ENCODE assay signal across 10 cellular contexts in genomic region chr15:36601497-36601932, GRCh38. TPM values are rescaled to one million over a fixed set of nuclear protein-coding genes. Genes with fewer than 3 reads are reported as not detected.
DNase-seq lines count a peak whose midpoint lies in the region; ATAC-seq and TF ChIP-seq lines count a peak whose summit lies in the region.
"Had no signal": no experiment of that assay in that cellular context is flagged by ENCODE, and none has a peak within 500 bp of the region (broad histone marks: within the 10 kb centered on the region; RNA-seq: fewer than 3 reads in every experiment).

No MANE protein-coding gene starts in this region.

- H2AFZ ChIP-seq in ACC112 (ENCODE audit: low read length, unreplicated experiment) = no peak overlapping the region

- H3K27me3 ChIP-seq in ACC112 (ENCODE audit: insufficient read depth, low read length) = no peaks in the 10 kb centered on the region
- no peaks in the 10 kb centered on the region for H3K27me3 ChIP-seq in ascending aorta
- H3K27me3 ChIP-seq in naive thymus-derived CD4-positive, alpha-beta T cell (ENCODE audit: control insufficient read depth in 2 of 2, insufficient read depth in 2 of 2, low read length in 2 of 2) = no peaks in the 10 kb centered on the region
- H3K27me3 ChIP-seq: left lung had no signal

- no peak for ATAC-seq in naive thymus-derived CD4-positive, alpha-beta T cell
- ATAC-seq: left lung had no signal

- H3K27ac Mint-ChIP-seq in HFFc6 = peak overlapping the region; percentile 90
- no peak overlapping the region for H3K27ac Mint-ChIP-seq in naive thymus-derived CD4-positive, alpha-beta T cell
- H3K27ac Mint-ChIP-seq: T-helper 1 cell treated with Interleukin-12 subunit alpha and Interleukin-12 subunit beta and Interleukin-4 antibody, amounts not matched to agents 30 μg/mL and 1 μg/mL, for 36 hours had no signal

- TF ChIP-seq CTCF in HFFc6 (IDR thresholded peaks at IDR 0.05) (no peak), ascending aorta (IDR thresholded peaks at IDR 0.05) (no peak)

- peak overlapping the region; percentile 17; the same call in 1 of the 2 replicates for H3K4me3 Mint-ChIP-seq in HFFc6
- H3K4me3 Mint-ChIP-seq in naive thymus-derived CD4-positive, alpha-beta T cell = no peak overlapping the region
- H3K4me3 Mint-ChIP-seq: T-helper 1 cell treated with Interleukin-12 subunit alpha and Interleukin-12 subunit beta and Interleukin-4 antibody, amounts not matched to agents 30 μg/mL and 1 μg/mL, for 36 hours had no signal

- H3K36me3 Mint-ChIP-seq in HFFc6 (ENCODE audit: low read depth) = peaks cover 7% of the 10 kb centered on the region
- H3K36me3 Mint-ChIP-seq in naive thymus-derived CD4-positive, alpha-beta T cell = peaks cover 0 to 18% (median 0%) of the 10 kb centered on the region in 5 donors

- H3K4me3 ChIP-seq in ACC112 (ENCODE audit: low read depth, low read length) = no peak overlapping the region
- H3K4me3 ChIP-seq in ascending aorta = peak overlapping the region in 1 of 2 donors; percentile 54
- no peak overlapping the region for H3K4me3 ChIP-seq in naive thymus-derived CD4-positive, alpha-beta T cell (ENCODE audit: low read length)
- H3K4me3 ChIP-seq: left lung had no signal

- H3K4me1 ChIP-seq in ACC112 (ENCODE audit: control insufficient read depth, insufficient read depth, low read length, unreplicated experiment) (peaks cover 13% of the 10 kb centered on the region), ascending aorta (peaks cover 2 to 15% of the 10 kb centered on the region in 2 donors)
- H3K4me1 ChIP-seq in naive thymus-derived CD4-positive, alpha-beta T cell (ENCODE audit: control insufficient read depth in 2 of 2, insufficient read depth in 2 of 2, low read length in 2 of 2) = no peaks in the 10 kb centered on the region
- H3K4me1 ChIP-seq: left lung had no signal

- peaks cover 67% of the 10 kb centered on the region for H3K4me1 Mint-ChIP-seq in HFFc6 (ENCODE audit: low read depth)
- H3K4me1 Mint-ChIP-seq in naive thymus-derived CD4-positive, alpha-beta T cell = peaks cover 0 to 18% (median 10%) of the 10 kb centered on the region in 7 donors

- no peaks in the 10 kb centered on the region for H3K9me3 ChIP-seq in ascending aorta
- no peaks in the 10 kb centered on the region for H3K9me3 ChIP-seq in naive thymus-derived CD4-positive, alpha-beta T cell (ENCODE audit: control insufficient read depth in 2 of 3, low read length in 3 of 3)
- H3K9me3 ChIP-seq: left lung had no signal

- H3K9me3 Mint-ChIP-seq in HFFc6 = no peaks in the 10 kb centered on the region
- no peaks in the 10 kb centered on the region for H3K9me3 Mint-ChIP-seq in naive thymus-derived CD4-positive, alpha-beta T cell
- H3K9me3 Mint-ChIP-seq: T-helper 1 cell treated with Interleukin-12 subunit alpha and Interleukin-12 subunit beta and Interleukin-4 antibody, amounts not matched to agents 30 μg/mL and 1 μg/mL, for 36 hours had no signal

- H3K79me2 ChIP-seq in ACC112 (ENCODE audit: control insufficient read depth, insufficient read depth, low read length, unreplicated experiment) = peaks cover 19% of the 10 kb centered on the region

- no peaks in the 10 kb centered on the region; the same call in 1 of the 2 replicates for H3K27me3 Mint-ChIP-seq in HFFc6 (ENCODE audit: insufficient read depth)
- no peaks in the 10 kb centered on the region for H3K27me3 Mint-ChIP-seq in naive thymus-derived CD4-positive, alpha-beta T cell

- DNase-seq in HFFc6 (peak; percentile 65), ascending aorta (ENCODE audit: low spot score in 2 of 2) (peak; percentile 27 to 90), lung microvascular endothelial cell (ENCODE audit: low read depth in 2 of 2) (peak; percentile 76), NCI-H345 treated with DMSO at 0.1 percent for 48 hours (lab: John Stamatoyannopoulos, UW; ENCODE audit: unreplicated experiment) (no peak), HuH-7.5 (ENCODE audit: low spot score) (no peak)
- no peak for DNase-seq in stimulated activated naive CD4-positive, alpha-beta T cell treated with Interleukin-2 at 50 U/mL for 16 hours (lab: John Stamatoyannopoulos, UW)
- DNase-seq in naive thymus-derived CD4-positive, alpha-beta T cell = no peak
- DNase-seq: left lung had no signal

- CTCF ChIA-PET in naive thymus-derived CD4-positive, alpha-beta T cell (lab: Charles Lee) = no interaction called here

- H3K36me3 ChIP-seq in ACC112 (ENCODE audit: insufficient read depth, low read length) = no peaks in the 10 kb centered on the region
- no peaks in the 10 kb centered on the region for H3K36me3 ChIP-seq in ascending aorta
- no peaks in the 10 kb centered on the region for H3K36me3 ChIP-seq in naive thymus-derived CD4-positive, alpha-beta T cell (ENCODE audit: control insufficient read depth in 2 of 3, insufficient read depth in 3 of 3, low read length in 3 of 3)
- H3K36me3 ChIP-seq: left lung had no signal

- POLR2A ChIA-PET in naive thymus-derived CD4-positive, alpha-beta T cell (lab: Charles Lee) = interaction anchor here (0.6 kb wide), 1 partner anchor 127 kb away, joined by 5 read pairs; no protein-coding TSS in a partner anchor

- intact Hi-C loops in ascending aorta (cut with DNase I) = loop anchor here (1.0 to 5.0 kb wide), 2 partner anchors 22 to 496 kb away; partner anchors contain the start of gene CDIN1
- intact Hi-C loops in naive thymus-derived CD4-positive, alpha-beta T cell (cut with micrococcal nuclease) = no loop called here

- H3K27ac ChIP-seq in ACC112 (ENCODE audit: low read depth, low read length) (peak overlapping the region; percentile 62; the same call in 1 of the 2 replicates), ascending aorta (peak overlapping the region; percentile 91 to 94)
- H3K27ac ChIP-seq in naive thymus-derived CD4-positive, alpha-beta T cell (ENCODE audit: low read depth, low read length) = no peak overlapping the region
- H3K27ac ChIP-seq: left lung had no signal

RNA-seq across cellular contexts. Expression of gene CDIN1, which starts 22.1 kb away (rescaled TPM):
- 10 to 100 TPM; 19.4 to 24.4 (median 20.4) TPM for total RNA-seq in HFFc6 (2021; fragmentation: NEBNext Ultra II Directional; extraction: Animal tissue kit (Norgen Biotek cat#: 25700))
- total RNA-seq in ascending aorta (3.5 TPM), lung microvascular endothelial cell (1.6 and 3.5 TPM in 2 replicates)
- total RNA-seq in naive thymus-derived CD4-positive, alpha-beta T cell = 10 to 100 TPM in 1 of 5 experiments, 1 to 10 TPM in 4; 4.2 to 10.4 (median 6.0) TPM
- polyA plus RNA-seq in naive thymus-derived CD4-positive, alpha-beta T cell = 1 to 10 TPM; 3.3 to 5.7 TPM

Comparison
In these comparisons a context has a peak if more than half of its experiments do, and no peak if none do; other contexts are left out.
1. DNase-seq: peak in HFFc6 (single experiment), ascending aorta (2 of 2) and lung microvascular endothelial cell (2 of 2); none in stimulated activated naive CD4-positive, alpha-beta T cell treated with Interleukin-2 at 50 U/mL for 16 hours (single experiment), NCI-H345 treated with DMSO at 0.1 percent for 48 hours (single experiment), HuH-7.5 (single experiment) and naive thymus-derived CD4-positive, alpha-beta T cell (0 of 9).